8 cellular contexts compared by ENCODE assay signal in genomic region chr6:90286884-90287488, GRCh38. TPM values are rescaled to one million over a fixed set of nuclear protein-coding genes. Genes with fewer than 3 reads are reported as not detected.
DNase-seq lines count a peak whose midpoint lies in the region; ATAC-seq, FAIRE-seq and TF ChIP-seq lines count a peak whose summit lies in the region.

No MANE protein-coding gene starts in this region.

- H3K4me3 Mint-ChIP-seq in WTC11: no peak overlapping the region
- no peak overlapping the region for H3K4me3 Mint-ChIP-seq in endodermal cell
- no peak overlapping the region for H3K4me3 Mint-ChIP-seq in osteocyte (ENCODE audit: unreplicated experiment)

- no peak overlapping the region for H3K4me3 ChIP-seq in endodermal cell (ENCODE audit: low read length)

- H3K27ac ChIP-seq in endodermal cell (ENCODE audit: low read depth, low read length): no peak overlapping the region

- H3K9me3 ChIP-seq in endodermal cell (ENCODE audit: control insufficient read depth, low read length): peaks cover 14% of the 10 kb centered on the region

- H3K36me3 ChIP-seq in endodermal cell (ENCODE audit: control insufficient read depth, insufficient read depth, low read length): peaks cover 8% of the 10 kb centered on the region

- WGBS in endodermal cell (ENCODE audit: insufficient coverage in 1 of 2, insufficient read length in 1 of 2), 2 experiments: 13 to 24% methylated on average over 2 of the region's 4 CpGs

- H3K9me3 Mint-ChIP-seq in WTC11 (peaks cover 9% of the 10 kb centered on the region; the same call in 1 of the 2 replicates), endodermal cell (peaks cover 2% of the 10 kb centered on the region), osteocyte (ENCODE audit: unreplicated experiment) (no peaks in the 10 kb centered on the region)

- peaks cover 45% of the 10 kb centered on the region for H3K4me1 Mint-ChIP-seq in WTC11
- H3K4me1 Mint-ChIP-seq in endodermal cell: peaks cover 55% of the 10 kb centered on the region
- H3K4me1 Mint-ChIP-seq in osteocyte (ENCODE audit: unreplicated experiment): peaks cover 21% of the 10 kb centered on the region

- H3K4me1 ChIP-seq in endodermal cell (ENCODE audit: control insufficient read depth, insufficient read depth, low read length): peaks cover 16% of the 10 kb centered on the region

- H3K27me3 Mint-ChIP-seq in WTC11 (ENCODE audit: low read depth) (no peaks in the 10 kb centered on the region), endodermal cell (ENCODE audit: insufficient read depth) (peaks cover 6% of the 10 kb centered on the region), osteocyte (ENCODE audit: unreplicated experiment) (peaks cover 21% of the 10 kb centered on the region)

- no peak overlapping the region for H3K9ac ChIP-seq in endodermal cell (ENCODE audit: extremely low read depth, low read length, poor library complexity, severe bottlenecking)

- peak; percentile 80 for TF ChIP-seq CTCF in WTC11 (IDR thresholded peaks at IDR 0.05)
- peak; percentile 98 for TF ChIP-seq CTCF in endodermal cell (conservative IDR thresholded peaks at IDR 0.05)
- peak; percentile 58 for TF ChIP-seq CTCF in osteocyte (IDR thresholded peaks at IDR 0.05)

- H3K27ac Mint-ChIP-seq in WTC11: no peak overlapping the region
- H3K27ac Mint-ChIP-seq in endodermal cell: no peak overlapping the region
- no peak overlapping the region for H3K27ac Mint-ChIP-seq in osteocyte (ENCODE audit: unreplicated experiment)

- POLR2A ChIA-PET in WTC11 (lab: Charles Lee): no interaction called here

- DNase-seq in ELF-1 (ENCODE audit: low read depth, low spot score) (peak; percentile 89), M059J (ENCODE audit: low read depth) (peak; percentile 18), WTC11 (ENCODE audit: low spot score) (peak; percentile 91), endodermal cell (peak; percentile 97), osteocyte (ENCODE audit: extremely low spot score, unreplicated experiment) (no peak), C1 segment of cervical spinal cord (lab: John Stamatoyannopoulos, UW) (no peak), GM19239 (ENCODE audit: insufficient read length, low spot score) (no peak)

- CTCF ChIA-PET in WTC11 (lab: Charles Lee): interaction anchor here (0.5 to 7.4 kb wide), 28 partner anchors 9 to 986 kb away, joined by 3 to 125 read pairs (median 4); no protein-coding TSS in a partner anchor

- no peaks in the 10 kb centered on the region for H3K27me3 ChIP-seq in endodermal cell (ENCODE audit: control insufficient read depth, insufficient read depth, low read length, poor library complexity, severe bottlenecking)

- H3K36me3 Mint-ChIP-seq in WTC11: no peaks in the 10 kb centered on the region
- H3K36me3 Mint-ChIP-seq in endodermal cell (ENCODE audit: low read depth): peaks cover 20% of the 10 kb centered on the region
- peaks cover 6% of the 10 kb centered on the region for H3K36me3 Mint-ChIP-seq in osteocyte (ENCODE audit: unreplicated experiment)

- ATAC-seq in WTC11: peak; percentile 90
- ATAC-seq in GM18907 (IDR thresholded peaks at IDR 0.05; ENCODE audit: unreplicated experiment): no peak

- FAIRE-seq in GM19239 (lab: Jason Lieb, UNC): no peak

TF ChIP-seq in WTC11, 78 proteins besides CTCF, POLR2A, EP300 and RAD21:
- TF ChIP-seq FOXK1 (CRISPR knock-in tag; IDR thresholded peaks at IDR 0.05) (no peak), NFE2L1 (CRISPR knock-in tag; IDR thresholded peaks at IDR 0.05) (0 out of 2 replicates have a peak, but pooled peaks have one; percentile 34)

RNA-seq across cellular contexts. Expression of gene BACH2, which starts 9.7 kb away (rescaled TPM):
- total RNA-seq in M059J (2014; rRNA removed; shearing (Covaris generic)): 0.17 TPM in 1 of 2 replicates, not detected in the other
- total RNA-seq in WTC11 (2021) (3.9 to 5.9 TPM (median 4.5 TPM) in 3 replicates), endodermal cell (10 to 100 TPM; 11.0 to 22.3 TPM), osteocyte (1.6 and 2.6 TPM in 2 replicates)
- polyA plus RNA-seq in endodermal cell (2013, experiment 1 of 2): 11.1 TPM
- polyA plus RNA-seq in endodermal cell (2013, experiment 2 of 2): 10.0 TPM

Comparison
In these comparisons a context has a peak if more than half of its experiments do, and no peak if none do; other contexts are left out.
1. DNase-seq: peak in ELF-1 (single experiment), M059J (single experiment), WTC11 (single experiment) and endodermal cell (single experiment); none in osteocyte (single experiment), C1 segment of cervical spinal cord (0 of 14) and GM19239 (single experiment).
2. Peak in every context shown above with its lines, with median percentiles within 50 percentile points of each other: CTCF ChIP-seq.